Comparison of ENCODE assay signal across 8 cellular contexts in the genomic region with DNA sequence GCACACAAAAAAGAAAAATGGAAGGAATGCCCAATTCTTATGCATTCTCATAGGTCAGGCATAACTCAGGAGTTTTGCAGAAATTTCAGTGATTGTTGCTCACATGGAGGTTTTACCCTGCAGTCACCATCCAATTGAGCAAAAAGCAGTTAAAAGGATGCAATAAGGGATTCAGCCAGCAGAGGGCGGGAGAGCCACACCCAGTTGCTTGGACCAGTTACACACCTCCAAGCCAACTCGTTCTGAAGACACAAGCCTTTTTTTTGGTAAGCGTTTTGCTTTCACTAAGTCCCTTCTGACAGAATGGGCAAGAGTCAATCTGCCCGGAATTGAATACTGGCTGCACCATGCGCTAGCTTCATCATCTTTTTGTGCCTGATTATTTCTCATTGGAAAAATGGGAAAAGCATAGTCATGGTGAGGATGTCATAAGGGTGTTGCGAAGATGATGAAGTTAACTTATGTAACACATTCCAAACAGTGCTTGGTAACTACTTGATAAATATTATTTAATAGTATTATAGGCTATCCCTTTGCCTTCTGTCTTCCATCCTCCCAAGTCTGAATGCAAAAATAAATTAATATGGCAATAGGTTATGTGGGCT.
DNase-seq lines count a peak whose midpoint lies in the region; ATAC-seq and TF ChIP-seq lines count a peak whose summit lies in the region.

No MANE protein-coding gene starts in this region.

- H4K91ac ChIP-seq in neuronal stem cell (ENCODE audit: low read depth, low read length, poor library complexity), result no peak overlapping the region

- H2AFZ ChIP-seq in PC-9 (no peak overlapping the region), neuronal stem cell (ENCODE audit: low read length) (no peak overlapping the region)

- peaks cover 0 to 3% of the 10 kb centered on the region in 2 donors for H3K9me3 Mint-ChIP-seq in activated T-cell treated with anti-CD3 and anti-CD28 coated beads, Interleukin-2, amount 50 U/mL, for 72 hours

- H3K4me3 Mint-ChIP-seq in activated T-cell treated with anti-CD3 and anti-CD28 coated beads, Interleukin-2, amount 50 U/mL, for 72 hours, result no peak overlapping the region

- no peaks in the 10 kb centered on the region for H3K27me3 Mint-ChIP-seq in activated T-cell treated with anti-CD3 and anti-CD28 coated beads, Interleukin-2, amount 50 U/mL, for 72 hours (ENCODE audit: low read depth)

- H2BK120ac ChIP-seq in neuronal stem cell (ENCODE audit: low read depth, low read length), result no peak overlapping the region

- POLR2A ChIA-PET in PC-9 (lab: Charles Lee; ENCODE audit: unreplicated experiment), result no interaction called here

- H4K8ac ChIP-seq in neuronal stem cell (ENCODE audit: low read depth, low read length), result no peak overlapping the region

- no peak overlapping the region for H3K14ac ChIP-seq in neuronal stem cell (ENCODE audit: low read length)

- BruUV-seq in PC-9 (replicated peaks; lab: Mats Ljungman, UMichigan), result no TSS peak

- H3K4me2 ChIP-seq in PC-9 (no peak overlapping the region), neuronal stem cell (ENCODE audit: insufficient read depth, low read length, poor library complexity, severe bottlenecking) (no peak overlapping the region)

- peak; percentile 73 for DNase-seq in EH (ENCODE audit: low read depth)
- DNase-seq in HUDEP-2 (lab: John Stamatoyannopoulos, UW; ENCODE audit: unreplicated experiment in 76 of 76), result peak in 54 of 76 experiments; percentile 4 to 80 (median 42)
- peak; percentile 50 to 58 for DNase-seq in PC-9
- DNase-seq in activated T-cell treated with anti-CD3 and anti-CD28 coated beads, Interleukin-2, amount 50 U/mL, for 72 hours, result peak; percentile 58 to 76
- peak; percentile 80 for DNase-seq in fibroblast of the aortic adventitia (ENCODE audit: low read depth)
- peak; percentile 77 for DNase-seq in neuronal stem cell (ENCODE audit: low spot score)
- peak; percentile 91 for DNase-seq in testis

- ATAC-seq in GM21529 (IDR thresholded peaks at IDR 0.05; ENCODE audit: unreplicated experiment), result peak; percentile 96
- peak; percentile 60 to 68 for ATAC-seq in activated T-cell treated with anti-CD3 and anti-CD28 coated beads, Interleukin-2, amount 50 U/mL, for 72 hours (replicated peaks in 1 of 2)

- no peaks in the 10 kb centered on the region for H3K9me3 ChIP-seq in PC-9 (ENCODE audit: insufficient read depth, low read depth)
- H3K9me3 ChIP-seq in neuronal stem cell (replicated peaks in 1 of 2; ENCODE audit: control insufficient read depth in 2 of 2, insufficient read depth in 1 of 2, low read depth in 1 of 2, low read length in 2 of 2), result no peaks in the 10 kb centered on the region
- no peaks in the 10 kb centered on the region for H3K9me3 ChIP-seq in testis

- no peak overlapping the region for H3K27ac Mint-ChIP-seq in activated T-cell treated with anti-CD3 and anti-CD28 coated beads, Interleukin-2, amount 50 U/mL, for 72 hours

- no peaks in the 10 kb centered on the region for H3K9me2 ChIP-seq in PC-9 (ENCODE audit: insufficient read depth)

- H2AK5ac ChIP-seq in neuronal stem cell (ENCODE audit: low read depth, low read length), result no peak overlapping the region

- H3K79me1 ChIP-seq in neuronal stem cell (ENCODE audit: low read depth, low read length), result no peaks in the 10 kb centered on the region

- H3K18ac ChIP-seq in neuronal stem cell (ENCODE audit: low read length), result no peak overlapping the region

- no peaks in the 10 kb centered on the region for H4K20me1 ChIP-seq in PC-9 (ENCODE audit: insufficient read depth)

- H3K4me1 ChIP-seq in PC-9 (replicated peaks; ENCODE audit: insufficient read depth) (no peaks in the 10 kb centered on the region), neuronal stem cell (ENCODE audit: control insufficient read depth in 2 of 2, insufficient read depth in 1 of 2, low read depth in 1 of 2, low read length in 2 of 2) (no peaks in the 10 kb centered on the region), testis (no peaks in the 10 kb centered on the region)

- H3F3A ChIP-seq in PC-9 (ENCODE audit: insufficient read depth, low read depth), result no peaks in the 10 kb centered on the region

- H3K27ac ChIP-seq in PC-9 (no peak overlapping the region), neuronal stem cell (replicated peaks; ENCODE audit: low read length) (no peak overlapping the region), testis (no peak overlapping the region)

- no peak overlapping the region for H3K4ac ChIP-seq in neuronal stem cell (ENCODE audit: low read length)

- H2BK15ac ChIP-seq in neuronal stem cell (ENCODE audit: low read length), result no peak overlapping the region

- H3K4me1 Mint-ChIP-seq in activated T-cell treated with anti-CD3 and anti-CD28 coated beads, Interleukin-2, amount 50 U/mL, for 72 hours (ENCODE audit: low read depth), result peaks cover 8% of the 10 kb centered on the region

- H3K79me2 ChIP-seq in PC-9 (ENCODE audit: low read depth), result no peaks in the 10 kb centered on the region

- peak; percentile 89 for TF ChIP-seq CTCF in PC-9 (conservative IDR thresholded peaks at IDR 0.05)
- peak; percentile 96 for TF ChIP-seq CTCF in fibroblast of the aortic adventitia (IDR thresholded peaks at IDR 0.05; ENCODE audit: insufficient read depth, low read length)
- peak; percentile 73 to 94 (median 81) for TF ChIP-seq CTCF in testis (IDR thresholded peaks at IDR 0.05)

- CTCF ChIA-PET in PC-9 (lab: Charles Lee), result no interaction called here

- H3K36me3 ChIP-seq in PC-9 (ENCODE audit: low read depth) (no peaks in the 10 kb centered on the region), neuronal stem cell (replicated peaks in 1 of 2; ENCODE audit: control insufficient read depth in 2 of 2, insufficient read depth in 2 of 2, low read length in 2 of 2) (no peaks in the 10 kb centered on the region), testis (ENCODE audit: low read depth, missing control alignments) (no peaks in the 10 kb centered on the region)

- no peaks in the 10 kb centered on the region for H3K36me3 Mint-ChIP-seq in activated T-cell treated with anti-CD3 and anti-CD28 coated beads, Interleukin-2, amount 50 U/mL, for 72 hours (ENCODE audit: insufficient read depth in 2 of 2)

- intact Hi-C loops in PC-9 (cut with micrococcal nuclease; ENCODE audit: unreplicated experiment), result loop anchor here (5.0 kb wide), 1 partner anchor 172 kb away; no protein-coding TSS in a partner anchor
- intact Hi-C loops in testis (cut with DNase I; ENCODE audit: low total_unique reads), result no loop called here

- H3K4me3 ChIP-seq in PC-9 (no peak overlapping the region), fibroblast of the aortic adventitia (ENCODE audit: low read depth, low read length) (peak overlapping the region; percentile 35), neuronal stem cell (ENCODE audit: low read length in 2 of 2) (no peak overlapping the region), testis (no peak overlapping the region)

- H3K23ac ChIP-seq in neuronal stem cell (ENCODE audit: low read depth, low read length, poor library complexity), result no peak overlapping the region

- no peak overlapping the region for H2BK12ac ChIP-seq in neuronal stem cell (ENCODE audit: low read length)

- H3K9ac ChIP-seq in neuronal stem cell (ENCODE audit: low read depth, low read length, poor library complexity), result no peak overlapping the region

- WGBS in neuronal stem cell (ENCODE audit: extremely low coverage in 2 of 2, insufficient read length in 2 of 2, insufficient replicate concordance in 1 of 2), 2 donors, result no CpG with 5 or more reads among the region's 6 CpGs
- 21 to 28% methylated on average over 6 of the region's 6 CpGs for WGBS in testis, 2 donors

- H3K27me3 ChIP-seq in PC-9 (ENCODE audit: insufficient read depth, low read depth) (no peaks in the 10 kb centered on the region), neuronal stem cell (ENCODE audit: control insufficient read depth in 3 of 3, insufficient read depth in 3 of 3, low read depth in 1 of 3, low read length in 3 of 3) (no peaks in the 10 kb centered on the region), testis (no peaks in the 10 kb centered on the region)

- TF ChIP-seq POLR2A in testis (IDR thresholded peaks at IDR 0.05), result no peak

- H2BK5ac ChIP-seq in neuronal stem cell (ENCODE audit: low read length), result no peak overlapping the region
